Comparison of ENCODE assay signal across 21 cellular contexts in the genomic region with DNA sequence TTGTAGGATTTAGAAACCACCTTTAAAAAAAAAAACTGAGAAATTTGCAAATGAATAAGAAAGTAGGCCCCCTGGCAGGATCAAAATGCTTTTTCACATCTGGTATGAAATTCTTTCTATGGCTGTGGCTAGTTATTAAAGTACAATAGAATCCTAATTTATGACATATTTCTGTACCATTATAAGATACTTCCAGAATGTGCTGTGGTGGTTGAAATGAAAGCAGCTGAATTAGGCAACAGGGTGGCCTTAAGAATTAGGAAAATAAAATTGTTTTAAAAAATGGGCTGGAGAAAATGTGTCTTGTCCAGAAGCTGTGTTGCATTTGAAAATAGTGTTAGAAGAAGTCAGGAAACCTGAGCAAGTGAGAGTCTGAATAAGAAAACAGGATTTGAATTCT.
A peak's percentile ranks its signal among the peaks of the same experiment; 100 is the strongest.
DNase-seq lines count a peak whose midpoint lies in the region; ATAC-seq and TF ChIP-seq lines count a peak whose summit lies in the region.
"Had no signal": no experiment of that assay in that cellular context is flagged by ENCODE, and none has a peak within 500 bp of the region (broad histone marks: within the 10 kb centered on the region; RNA-seq: fewer than 3 reads in every experiment).

No MANE protein-coding gene starts in this region.

- no peak overlapping the region for H3K27ac ChIP-seq in endodermal cell (ENCODE audit: low read depth, low read length)
- H3K27ac ChIP-seq: BLaER1 had no signal

- H3K36me3 Mint-ChIP-seq in endodermal cell (ENCODE audit: low read depth) = no peaks in the 10 kb centered on the region
- H3K36me3 Mint-ChIP-seq in osteocyte (ENCODE audit: unreplicated experiment) = no peaks in the 10 kb centered on the region
- H3K36me3 Mint-ChIP-seq: CD4-positive, CD25-positive, alpha-beta regulatory T cell had no signal

- no peak overlapping the region for H3K4me3 ChIP-seq in AG10803 (ENCODE audit: low read length)
- H3K4me3 ChIP-seq in endodermal cell (ENCODE audit: low read length) = no peak overlapping the region
- no peak overlapping the region for H3K4me3 ChIP-seq in mucosa of descending colon
- H3K4me3 ChIP-seq: BLaER1, K562 had no signal

- no peak overlapping the region for H3K4me3 Mint-ChIP-seq in endodermal cell
- no peak overlapping the region for H3K4me3 Mint-ChIP-seq in osteocyte (ENCODE audit: unreplicated experiment)
- H3K4me3 Mint-ChIP-seq: CD4-positive, CD25-positive, alpha-beta regulatory T cell had no signal

- H3K9ac ChIP-seq in endodermal cell (ENCODE audit: extremely low read depth, low read length, poor library complexity, severe bottlenecking) = no peak overlapping the region
- H3K9ac ChIP-seq: BLaER1 had no signal

- no peaks in the 10 kb centered on the region for H3K27me3 ChIP-seq in endodermal cell (ENCODE audit: control insufficient read depth, insufficient read depth, low read length, poor library complexity, severe bottlenecking)
- H3K27me3 ChIP-seq: BLaER1 had no signal

- no peak for TF ChIP-seq CTCF in AG10803 (conservative IDR thresholded peaks at IDR 0.05; ENCODE audit: low read length)
- no peak for TF ChIP-seq CTCF in endodermal cell (conservative IDR thresholded peaks at IDR 0.05)
- TF ChIP-seq CTCF in osteocyte (IDR thresholded peaks at IDR 0.05) = no peak
- TF ChIP-seq CTCF in mucosa of descending colon (IDR thresholded peaks at IDR 0.05) = no peak

- ATAC-seq in mucosa of descending colon = no peak
- ATAC-seq: HepG2, K562, SK-N-SH treated with all-trans-retinoic acid at 6 μM for 48 hours had no signal

- DNase-seq in AG10803 (ENCODE audit: low read depth) (peak; percentile 15), amniotic epithelial cell (ENCODE audit: low read depth) (peak; percentile 24), endodermal cell (no peak), osteocyte (ENCODE audit: extremely low spot score, unreplicated experiment) (no peak), NCI-H345 treated with DMSO at 0.1 percent for 48 hours (lab: John Stamatoyannopoulos, UW; ENCODE audit: unreplicated experiment) (no peak), HuH-7.5 (ENCODE audit: low spot score) (no peak), mucosa of descending colon (no peak)
- no peak for DNase-seq in activated CD4-positive, alpha-beta T cell treated with anti-CD3 and anti-CD28 coated beads for 1 hour
- DNase-seq: 8988T; CD4-positive, CD25-positive, alpha-beta regulatory T cell; H7; MV-4-11; NCI-H1105; NCI-H1436 treated with DMSO at 0.1 percent for 48 hours; NCI-H187 treated with DMSO at 0.1 percent for 48 hours; NCI-H524; NCI-H774 had no signal

- H3K9me3 ChIP-seq in endodermal cell (ENCODE audit: control insufficient read depth, low read length) (no peaks in the 10 kb centered on the region), mucosa of descending colon (no peaks in the 10 kb centered on the region)
- H3K9me3 ChIP-seq: BLaER1 had no signal

- H3K27ac Mint-ChIP-seq in endodermal cell = peak overlapping the region; percentile 9
- H3K27ac Mint-ChIP-seq in osteocyte (ENCODE audit: unreplicated experiment) = peak overlapping the region; percentile 5
- H3K27ac Mint-ChIP-seq: CD4-positive, CD25-positive, alpha-beta regulatory T cell had no signal

- H3K4me1 Mint-ChIP-seq in endodermal cell (peaks cover 2% of the 10 kb centered on the region), osteocyte (ENCODE audit: unreplicated experiment) (peaks cover 16% of the 10 kb centered on the region)
- H3K4me1 Mint-ChIP-seq: CD4-positive, CD25-positive, alpha-beta regulatory T cell had no signal

- H3K36me3 ChIP-seq in endodermal cell (ENCODE audit: control insufficient read depth, insufficient read depth, low read length) = no peaks in the 10 kb centered on the region
- H3K36me3 ChIP-seq in mucosa of descending colon (ENCODE audit: low read depth) = no peaks in the 10 kb centered on the region
- H3K36me3 ChIP-seq: BLaER1 had no signal

- H3K9me3 Mint-ChIP-seq in endodermal cell (peaks cover 4% of the 10 kb centered on the region), osteocyte (ENCODE audit: unreplicated experiment) (peaks cover 7% of the 10 kb centered on the region)

- H3K4me1 ChIP-seq in endodermal cell (ENCODE audit: control insufficient read depth, insufficient read depth, low read length) (no peaks in the 10 kb centered on the region), mucosa of descending colon (ENCODE audit: low read depth) (no peaks in the 10 kb centered on the region)
- H3K4me1 ChIP-seq: BLaER1 had no signal

- H3K27me3 Mint-ChIP-seq in endodermal cell (ENCODE audit: insufficient read depth) (no peaks in the 10 kb centered on the region), osteocyte (ENCODE audit: unreplicated experiment) (no peaks in the 10 kb centered on the region)
- H3K27me3 Mint-ChIP-seq: CD4-positive, CD25-positive, alpha-beta regulatory T cell had no signal

- intact Hi-C loops in mucosa of descending colon (cut with DNase I, micrococcal nuclease) = no loop called here

Comparison
In these comparisons a context has a peak if more than half of its experiments do, and no peak if none do; other contexts are left out.
1. DNase-seq: peak in AG10803 (single experiment) and amniotic epithelial cell (single experiment); none in endodermal cell (single experiment), osteocyte (single experiment), NCI-H345 treated with DMSO at 0.1 percent for 48 hours (single experiment), activated CD4-positive, alpha-beta T cell treated with anti-CD3 and anti-CD28 coated beads for 1 hour (single experiment), HuH-7.5 (single experiment) and mucosa of descending colon (0 of 3).